Comparison of ENCODE assay signal across 16 cellular contexts in genomic region chr5:136213919-136214493, GRCh38. TPM values are rescaled to one million over a fixed set of nuclear protein-coding genes. Genes with fewer than 3 reads are reported as not detected.
DNase-seq lines count a peak whose midpoint lies in the region; ATAC-seq, FAIRE-seq and TF ChIP-seq lines count a peak whose summit lies in the region.
"Had no signal": no experiment of that assay in that cellular context is flagged by ENCODE, and none has a peak within 500 bp of the region (broad histone marks: within the 10 kb centered on the region; RNA-seq: fewer than 3 reads in every experiment).

No MANE protein-coding gene starts in this region.

- H3K27ac Mint-ChIP-seq in activated T-cell treated with anti-CD3 and anti-CD28 coated beads, Interleukin-2, amount 50 U/mL, for 72 hours: no peak overlapping the region
- H3K27ac Mint-ChIP-seq: B cell; CD4-positive, alpha-beta T cell; GM23338 had no signal

- FAIRE-seq in RCC 7860 (lab: Jason Lieb, UNC): no peak
- FAIRE-seq: A549, GM12892 had no signal

- peak; percentile 41 for DNase-seq in AG10803 (ENCODE audit: low read depth)
- peak; percentile 35 for DNase-seq in RPMI7951 (ENCODE audit: low read depth)
- DNase-seq in fibroblast of mammary gland (ENCODE audit: low read depth): peak; percentile 56
- DNase-seq in RCC 7860 (ENCODE audit: low spot score): no peak
- DNase-seq in cardiac septum (ENCODE audit: low spot score): no peak
- no peak for DNase-seq in activated T-cell treated with anti-CD3 and anti-CD28 coated beads, Interleukin-2, amount 50 U/mL, for 72 hours
- DNase-seq: C1 segment of cervical spinal cord; CD4-positive, alpha-beta T cell; DMS79; H7 had no signal

- no peaks in the 10 kb centered on the region for H3K36me3 Mint-ChIP-seq in activated T-cell treated with anti-CD3 and anti-CD28 coated beads, Interleukin-2, amount 50 U/mL, for 72 hours (ENCODE audit: insufficient read depth in 2 of 2)

- no peak overlapping the region for H3K4me3 ChIP-seq in AG10803 (ENCODE audit: low read length)
- H3K4me3 ChIP-seq in fibroblast of mammary gland (ENCODE audit: control insufficient read depth, low read depth, low read length): no peak overlapping the region
- H3K4me3 ChIP-seq: A549, GM23338 had no signal

- TF ChIP-seq CTCF in AG10803 (conservative IDR thresholded peaks at IDR 0.05; ENCODE audit: low read length): no peak
- no peak for TF ChIP-seq CTCF in fibroblast of mammary gland (conservative IDR thresholded peaks at IDR 0.05; ENCODE audit: control insufficient read depth, insufficient read depth, low read depth, low read length)

- H3K9me3 Mint-ChIP-seq in activated T-cell treated with anti-CD3 and anti-CD28 coated beads, Interleukin-2, amount 50 U/mL, for 72 hours: no peaks in the 10 kb centered on the region
- H3K9me3 Mint-ChIP-seq: CD4-positive, alpha-beta T cell; GM23338 had no signal

- peaks cover 20% of the 10 kb centered on the region for H3K27me3 Mint-ChIP-seq in activated T-cell treated with anti-CD3 and anti-CD28 coated beads, Interleukin-2, amount 50 U/mL, for 72 hours (ENCODE audit: low read depth)

- no peak for ATAC-seq in activated T-cell treated with anti-CD3 and anti-CD28 coated beads, Interleukin-2, amount 50 U/mL, for 72 hours (replicated peaks in 1 of 2)
- ATAC-seq: A549, GM23338 had no signal

- intact Hi-C loops in cardiac septum (cut with DNase I): loop anchor here (2.0 to 5.0 kb wide), 3 partner anchors 272 to 652 kb away; no protein-coding TSS in a partner anchor

- H3K4me3 Mint-ChIP-seq in activated T-cell treated with anti-CD3 and anti-CD28 coated beads, Interleukin-2, amount 50 U/mL, for 72 hours: no peak overlapping the region
- H3K4me3 Mint-ChIP-seq: B cell; CD4-positive, alpha-beta T cell; GM23338 had no signal

- no peaks in the 10 kb centered on the region for H3K4me1 Mint-ChIP-seq in activated T-cell treated with anti-CD3 and anti-CD28 coated beads, Interleukin-2, amount 50 U/mL, for 72 hours (ENCODE audit: low read depth)
- H3K4me1 Mint-ChIP-seq: B cell had no signal

RNA-seq across cellular contexts. Expression of gene SMIM32, which starts 21.0 kb away (rescaled TPM):
- total RNA-seq in RPMI7951 (2014; rRNA removed; shearing (Covaris generic)): not detected in 2 replicates
- not detected for total RNA-seq in cardiac septum
- total RNA-seq in activated T-cell treated with anti-CD3 and anti-CD28 coated beads, Interleukin-2, amount 50 U/mL, for 72 hours: not detected
- total RNA-seq: B cell; CD4-positive, alpha-beta T cell; G401; HT-29 had no signal

Comparison
In these comparisons a context has a peak if more than half of its experiments do, and no peak if none do; other contexts are left out.
1. DNase-seq: peak in AG10803 (single experiment), RPMI7951 (single experiment) and fibroblast of mammary gland (single experiment); none in RCC 7860 (single experiment), cardiac septum (single experiment) and activated T-cell treated with anti-CD3 and anti-CD28 coated beads, Interleukin-2, amount 50 U/mL, for 72 hours (0 of 2).